In the genomic region with DNA sequence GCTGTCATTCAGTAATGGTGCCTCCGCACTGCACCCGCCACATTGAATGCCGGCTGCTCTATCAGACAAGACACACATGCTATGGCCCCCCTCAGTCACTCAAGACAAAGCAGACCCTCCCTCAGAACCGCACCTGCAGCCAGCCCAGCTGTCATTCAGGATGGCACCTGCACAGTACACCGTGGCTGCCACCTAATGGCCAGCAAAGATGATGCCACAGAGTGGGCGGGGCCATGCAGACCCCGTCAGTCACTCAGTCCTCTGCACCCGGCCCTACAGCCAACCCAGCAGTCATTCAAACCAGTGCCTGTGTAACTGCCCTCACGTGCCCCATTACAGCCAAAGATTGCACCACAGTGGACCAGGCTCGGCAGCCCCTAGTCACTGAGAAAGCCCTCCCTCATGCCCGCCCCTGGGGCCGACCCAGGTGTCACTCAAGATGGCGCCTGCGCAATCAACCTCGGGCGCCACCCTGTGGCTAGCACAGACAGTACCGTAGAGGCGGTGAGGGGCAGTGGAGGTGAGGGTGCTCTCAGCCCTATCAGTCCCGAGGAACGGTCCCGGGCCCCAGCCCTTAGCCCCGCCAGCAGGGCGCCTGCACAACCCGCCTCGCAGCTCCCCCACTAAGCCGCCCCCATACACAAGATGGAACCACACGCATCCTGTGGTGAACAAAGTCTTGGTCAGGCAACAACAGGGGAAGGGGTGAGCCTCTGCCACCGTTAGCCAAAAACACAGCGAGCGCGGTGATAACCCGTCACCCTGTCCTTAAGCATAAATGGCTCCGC, we compare ENCODE assay signal across 8 cellular contexts. TPM values are rescaled to one million over a fixed set of nuclear protein-coding genes. Genes with fewer than 3 reads are reported as not detected.
A peak's percentile ranks its signal among the peaks of the same experiment; 100 is the strongest.
DNase-seq lines count a peak whose midpoint lies in the region; TF ChIP-seq lines count a peak whose summit lies in the region.
"Had no signal": no experiment of that assay in that cellular context is flagged by ENCODE, and none has a peak within 500 bp of the region (broad histone marks: within the 10 kb centered on the region; RNA-seq: fewer than 3 reads in every experiment).

No MANE protein-coding gene starts in this region.

- TF ChIP-seq CTCF in liver (IDR thresholded peaks at IDR 0.05; ENCODE audit: low read depth, low read length, missing input control) (peak; percentile 38), testis (IDR thresholded peaks at IDR 0.05) (peak; percentile 48 to 59 (median 49))

- peaks cover 0 to 9% (median under 1%) of the 10 kb centered on the region in 4 donors for H3K9me3 ChIP-seq in liver (ENCODE audit: control insufficient read depth in 4 of 4, low read length in 3 of 4)
- H3K9me3 ChIP-seq in testis = no peaks in the 10 kb centered on the region

- H3K4me1 ChIP-seq in liver (ENCODE audit: control insufficient read depth in 4 of 4, insufficient read depth in 4 of 4, low read length in 3 of 4) = peaks cover 0 to 20% (median 4%) of the 10 kb centered on the region in 4 donors
- H3K4me1 ChIP-seq in testis = peaks cover 9% of the 10 kb centered on the region

- intact Hi-C loops in testis (cut with DNase I; ENCODE audit: low total_unique reads) = no loop called here

- H3K27ac ChIP-seq in caudate nucleus (ENCODE audit: low read depth, low read length) = peak overlapping the region; percentile 93
- peak overlapping the region; percentile 88 to 91 for H3K27ac ChIP-seq in liver (ENCODE audit: low read depth in 1 of 2, low read length in 2 of 2)
- peak overlapping the region; percentile 73 to 82 for H3K27ac ChIP-seq in testis

- TF ChIP-seq RAD21 in liver (IDR thresholded peaks at IDR 0.05) = peak in 1 of 2 donors; percentile 37

- peak; percentile 73 for DNase-seq in M059J (ENCODE audit: low read depth)
- DNase-seq in caudate nucleus (lab: John Stamatoyannopoulos, UW) = peak in 56 of 61 donors; percentile 48 to 88 (median 77)
- DNase-seq in testis = peak; percentile 77
- no peak for DNase-seq in germinal center (ENCODE audit: low spot score)
- no peak for DNase-seq in NCI-H226
- no peak for DNase-seq in NCI-H1048 (lab: John Stamatoyannopoulos, UW)

- peaks cover 0 to 2% (median 0%) of the 10 kb centered on the region in 4 donors for H3K36me3 ChIP-seq in liver (ENCODE audit: control insufficient read depth in 4 of 4, insufficient read depth in 3 of 4, low read depth in 1 of 4, low read length in 3 of 4)
- no peaks in the 10 kb centered on the region for H3K36me3 ChIP-seq in testis (ENCODE audit: low read depth, missing control alignments)

- peak overlapping the region; percentile 43 to 60 (median 57) for H3K4me3 ChIP-seq in liver (ENCODE audit: low read depth in 1 of 3, low read length in 3 of 3)
- H3K4me3 ChIP-seq in testis = peak overlapping the region; percentile 59 to 82

- H3K27me3 ChIP-seq in liver (ENCODE audit: control insufficient read depth in 4 of 4, insufficient read depth in 4 of 4, low read length in 3 of 4) = no peaks in the 10 kb centered on the region
- no peaks in the 10 kb centered on the region for H3K27me3 ChIP-seq in testis

- 47% methylated on average over 33 of the region's 33 CpGs for WGBS in liver
- 11 to 50% methylated on average over 6 to 31 of the region's 33 CpGs for WGBS in testis, 2 donors

- H3K9ac ChIP-seq in liver (ENCODE audit: low read depth in 1 of 2, low read length in 2 of 2) = no peak overlapping the region

- no peak for TF ChIP-seq POLR2A in testis (IDR thresholded peaks at IDR 0.05)

TF ChIP-seq in liver, 16 proteins besides CTCF, POLR2A, EP300 and RAD21:
- TF ChIP-seq SP1 (IDR thresholded peaks at IDR 0.05) (peak; percentile 16), JUND (IDR thresholded peaks at IDR 0.05) (no peak)

RNA-seq across cellular contexts. Expression of a gene that starts 2.4 kb away (rescaled TPM):
- total RNA-seq in M059J (2014; rRNA removed; shearing (Covaris generic)) = 1.5 and 1.9 TPM in 2 replicates
- 100 to 1,000 TPM in 1 of 2 donors, 10 to 100 TPM in 1; 12.8 to 188 TPM for total RNA-seq in liver
- 1 to 10 TPM; 2.2 to 2.5 TPM for polyA plus RNA-seq in liver
- 100 to 1,000 TPM; 155 to 160 TPM for total RNA-seq in testis
- 65.9 TPM for polyA plus RNA-seq in testis (ENCODE audit: insufficient read depth, low read depth, low replicate concordance)
- total RNA-seq: T-helper 1 cell treated with Interleukin-12 subunit alpha and Interleukin-12 subunit beta and Interleukin-4 antibody, amounts not matched to agents 30 ng/mL and 1 ng/mL, for 36 hours had no signal

RNA-seq across cellular contexts. Expression of a gene that starts 2.4 kb away (rescaled TPM):
- not detected in 2 replicates for total RNA-seq in M059J (2014; rRNA removed; shearing (Covaris generic))
- total RNA-seq in liver (1 to 10 TPM in 1 of 2 donors, under 1 TPM in 1; 0.33 to 3.2 TPM), testis (10 to 100 TPM; 12.9 to 18.3 TPM)
- polyA plus RNA-seq in liver (under 1 TPM in 1 of 2 donors, not detected in 1; 0.03 TPM), testis (ENCODE audit: insufficient read depth, low read depth, low replicate concordance) (9.7 TPM)
- total RNA-seq: T-helper 1 cell treated with Interleukin-12 subunit alpha and Interleukin-12 subunit beta and Interleukin-4 antibody, amounts not matched to agents 30 ng/mL and 1 ng/mL, for 36 hours had no signal

Comparison
In these comparisons a context has a peak if more than half of its experiments do, and no peak if none do; other contexts are left out.
1. DNase-seq: peak in M059J (single experiment), caudate nucleus (56 of 61) and testis (single experiment); none in germinal center (single experiment), NCI-H226 (single experiment) and NCI-H1048 (single experiment).
2. Peak in every context shown above with its lines, with median percentiles within 50 percentile points of each other: H3K27ac ChIP-seq.